In the genomic region with DNA sequence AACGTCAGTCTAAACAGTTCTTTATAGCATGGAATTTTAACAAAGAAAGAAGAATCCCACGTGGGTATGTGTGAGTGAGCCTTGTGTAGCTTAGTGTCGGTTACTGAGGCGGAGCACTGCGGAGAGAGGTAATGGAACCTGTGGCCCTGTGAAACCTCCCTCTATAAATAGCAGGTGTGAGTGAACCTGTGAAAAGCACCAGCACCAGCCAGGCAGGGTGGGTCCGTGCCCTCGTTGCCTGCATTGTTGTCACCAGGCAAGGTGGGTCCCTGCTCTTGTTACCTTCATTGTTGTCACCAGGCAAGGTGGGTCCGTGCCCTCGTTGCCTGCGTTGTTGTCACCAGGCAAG, we compare ENCODE assay signal across 18 cellular contexts. TPM values are rescaled to one million over a fixed set of nuclear protein-coding genes. Genes with fewer than 3 reads are reported as not detected.
DNase-seq lines count a peak whose midpoint lies in the region; ATAC-seq and TF ChIP-seq lines count a peak whose summit lies in the region.
"Had no signal": no experiment of that assay in that cellular context is flagged by ENCODE, and none has a peak within 500 bp of the region (broad histone marks: within the 10 kb centered on the region; RNA-seq: fewer than 3 reads in every experiment).

No MANE protein-coding gene starts in this region.

- H3K27ac ChIP-seq in CD4-positive, alpha-beta T cell (ENCODE audit: low read depth, low read length) = no peak overlapping the region
- H3K27ac ChIP-seq: dorsolateral prefrontal cortex, lower lobe of right lung, SJCRH30, upper lobe of left lung had no signal

- H3K27ac Mint-ChIP-seq in activated CD4-positive, alpha-beta memory T cell treated with anti-CD3 and anti-CD28 coated beads for 36 hours = peak overlapping the region; percentile 42
- no peak overlapping the region for H3K27ac Mint-ChIP-seq in activated CD4-positive, alpha-beta memory T cell treated with anti-CD3 and anti-CD28 coated beads, Interleukin-2, amount 10 ng/mL, durations not matched to agents 7 days and 5 days
- peak overlapping the region; percentile 66 for H3K27ac Mint-ChIP-seq in CD4-positive, alpha-beta T cell
- peak overlapping the region; percentile 21 for H3K27ac Mint-ChIP-seq in T-helper 17 cell

- peaks cover 73% of the 10 kb centered on the region for H3K4me1 Mint-ChIP-seq in activated CD4-positive, alpha-beta memory T cell treated with anti-CD3 and anti-CD28 coated beads for 36 hours (ENCODE audit: low read depth)
- peaks cover 71% of the 10 kb centered on the region for H3K4me1 Mint-ChIP-seq in activated CD4-positive, alpha-beta memory T cell treated with anti-CD3 and anti-CD28 coated beads, Interleukin-2, amount 10 ng/mL, durations not matched to agents 7 days and 5 days
- peaks cover 72% of the 10 kb centered on the region for H3K4me1 Mint-ChIP-seq in CD4-positive, alpha-beta T cell (ENCODE audit: low read depth)
- H3K4me1 Mint-ChIP-seq in T-helper 17 cell = peaks cover 50% of the 10 kb centered on the region

- no peak overlapping the region for H3K4me3 Mint-ChIP-seq in activated CD4-positive, alpha-beta memory T cell treated with anti-CD3 and anti-CD28 coated beads for 36 hours
- no peak overlapping the region for H3K4me3 Mint-ChIP-seq in activated CD4-positive, alpha-beta memory T cell treated with anti-CD3 and anti-CD28 coated beads, Interleukin-2, amount 10 ng/mL, durations not matched to agents 7 days and 5 days
- peak overlapping the region; percentile 71 for H3K4me3 Mint-ChIP-seq in CD4-positive, alpha-beta T cell
- peak overlapping the region; percentile 72 for H3K4me3 Mint-ChIP-seq in T-helper 17 cell

- peaks cover 16% of the 10 kb centered on the region for H3K36me3 Mint-ChIP-seq in activated CD4-positive, alpha-beta memory T cell treated with anti-CD3 and anti-CD28 coated beads for 36 hours
- peaks cover 42% of the 10 kb centered on the region for H3K36me3 Mint-ChIP-seq in activated CD4-positive, alpha-beta memory T cell treated with anti-CD3 and anti-CD28 coated beads, Interleukin-2, amount 10 ng/mL, durations not matched to agents 7 days and 5 days (ENCODE audit: low read depth)
- peaks cover 46% of the 10 kb centered on the region for H3K36me3 Mint-ChIP-seq in CD4-positive, alpha-beta T cell (ENCODE audit: low read depth)
- no peaks in the 10 kb centered on the region for H3K36me3 Mint-ChIP-seq in T-helper 17 cell (ENCODE audit: low read depth)

- no peak for DNase-seq in activated CD4-positive, alpha-beta memory T cell treated with anti-CD3 and anti-CD28 coated beads for 36 hours
- no peak for DNase-seq in activated CD4-positive, alpha-beta memory T cell treated with anti-CD3 and anti-CD28 coated beads, Interleukin-2, amount 10 ng/mL, durations not matched to agents 7 days and 5 days
- no peak for DNase-seq in CD4-positive, alpha-beta T cell
- DNase-seq in T-helper 17 cell (no peak), mesenteric fat pad (ENCODE audit: low spot score) (peak; percentile 71), midbrain (lab: John Stamatoyannopoulos, UW) (no peak)
- DNase-seq: DMS79 treated with DMSO at 0.1 percent for 48 hours, dorsolateral prefrontal cortex, H7, lower lobe of right lung, NCI-H2029 treated with DMSO at 0.1 percent for 48 hours, NCI-H524 treated with DMSO at 0.1 percent for 48 hours, OCI-M1, SJCRH30, small intestine, upper lobe of left lung had no signal

- no peaks in the 10 kb centered on the region for H3K9me3 Mint-ChIP-seq in activated CD4-positive, alpha-beta memory T cell treated with anti-CD3 and anti-CD28 coated beads for 36 hours
- H3K9me3 Mint-ChIP-seq in activated CD4-positive, alpha-beta memory T cell treated with anti-CD3 and anti-CD28 coated beads, Interleukin-2, amount 10 ng/mL, durations not matched to agents 7 days and 5 days = peaks cover 2% of the 10 kb centered on the region
- H3K9me3 Mint-ChIP-seq in CD4-positive, alpha-beta T cell = no peaks in the 10 kb centered on the region

- no peak for ATAC-seq in CD4-positive, alpha-beta T cell (ENCODE audit: poor library complexity)
- no peak for ATAC-seq in T-helper 17 cell
- no peak for ATAC-seq in HG03280 (IDR thresholded peaks at IDR 0.05; ENCODE audit: unreplicated experiment)
- ATAC-seq in HG02798 (IDR thresholded peaks at IDR 0.05; ENCODE audit: poor library complexity, unreplicated experiment) = no peak

- no peaks in the 10 kb centered on the region for H3K9me3 ChIP-seq in CD4-positive, alpha-beta T cell (ENCODE audit: control insufficient read depth, low read length)
- H3K9me3 ChIP-seq in T-helper 17 cell (ENCODE audit: control insufficient read depth, low read length, poor library complexity, severe bottlenecking) = no peaks in the 10 kb centered on the region
- H3K9me3 ChIP-seq: lower lobe of right lung, SJCRH30, upper lobe of left lung had no signal

- no peaks in the 10 kb centered on the region for H3K27me3 ChIP-seq in CD4-positive, alpha-beta T cell (ENCODE audit: control insufficient read depth, insufficient read depth, low read length)
- H3K27me3 ChIP-seq: dorsolateral prefrontal cortex, SJCRH30, upper lobe of left lung had no signal

- POLR2A ChIA-PET in activated CD4-positive, alpha-beta memory T cell treated with anti-CD3 and anti-CD28 coated beads for 36 hours (lab: Charles Lee) = no interaction called here
- POLR2A ChIA-PET in activated CD4-positive, alpha-beta memory T cell treated with anti-CD3 and anti-CD28 coated beads, Interleukin-2, amount 10 ng/mL, durations not matched to agents 7 days and 5 days (lab: Charles Lee) = no interaction called here
- POLR2A ChIA-PET in CD4-positive, alpha-beta T cell (lab: Charles Lee) = no interaction called here

- TF ChIP-seq CTCF in CD4-positive, alpha-beta T cell (IDR thresholded peaks at IDR 0.05) = no peak

- intact Hi-C loops in activated CD4-positive, alpha-beta memory T cell treated with anti-CD3 and anti-CD28 coated beads for 36 hours (cut with micrococcal nuclease) = loop anchor here (10.0 kb wide), 1 partner anchor 471 kb away; no protein-coding TSS in a partner anchor
- intact Hi-C loops in CD4-positive, alpha-beta T cell (cut with DNase I, micrococcal nuclease) = loop anchor here in 1 of 2 experiments (5.0 kb wide), 1 partner anchor 278 kb away; a partner anchor contains a TSS

- no peaks in the 10 kb centered on the region for H3K27me3 Mint-ChIP-seq in activated CD4-positive, alpha-beta memory T cell treated with anti-CD3 and anti-CD28 coated beads for 36 hours
- H3K27me3 Mint-ChIP-seq in activated CD4-positive, alpha-beta memory T cell treated with anti-CD3 and anti-CD28 coated beads, Interleukin-2, amount 10 ng/mL, durations not matched to agents 7 days and 5 days = no peaks in the 10 kb centered on the region
- H3K27me3 Mint-ChIP-seq in CD4-positive, alpha-beta T cell = no peaks in the 10 kb centered on the region
- H3K27me3 Mint-ChIP-seq in T-helper 17 cell = no peaks in the 10 kb centered on the region

- CTCF ChIA-PET in activated CD4-positive, alpha-beta memory T cell treated with anti-CD3 and anti-CD28 coated beads for 36 hours (lab: Charles Lee) = interaction anchor here (0.9 kb wide), 1 partner anchor 306 kb away, joined by 3 read pairs; no protein-coding TSS in a partner anchor
- CTCF ChIA-PET in activated CD4-positive, alpha-beta memory T cell treated with anti-CD3 and anti-CD28 coated beads, Interleukin-2, amount 10 ng/mL, durations not matched to agents 7 days and 5 days (lab: Charles Lee) = no interaction called here
- CTCF ChIA-PET in CD4-positive, alpha-beta T cell (lab: Charles Lee) = no interaction called here

RNA-seq across cellular contexts. Expression of a gene that starts 4.7 kb away (rescaled TPM):
- total RNA-seq in activated CD4-positive, alpha-beta memory T cell treated with anti-CD3 and anti-CD28 coated beads for 36 hours = 10 to 100 TPM; 35.4 to 36.0 TPM
- 10 to 100 TPM; 34.8 to 38.0 TPM for total RNA-seq in activated CD4-positive, alpha-beta memory T cell treated with anti-CD3 and anti-CD28 coated beads, Interleukin-2, amount 10 ng/mL, durations not matched to agents 7 days and 5 days
- 10 to 100 TPM; 69.0 to 79.6 TPM for total RNA-seq in CD4-positive, alpha-beta T cell
- total RNA-seq in T-helper 17 cell (10 to 100 TPM; 61.0 to 65.1 TPM), mesenteric fat pad (20.8 TPM)

Comparison
In these comparisons a context has a peak if more than half of its experiments do, and no peak if none do; other contexts are left out.
1. H3K4me3 Mint-ChIP-seq: peak in CD4-positive, alpha-beta T cell (single experiment) and T-helper 17 cell (single experiment); none in activated CD4-positive, alpha-beta memory T cell treated with anti-CD3 and anti-CD28 coated beads for 36 hours (single experiment) and activated CD4-positive, alpha-beta memory T cell treated with anti-CD3 and anti-CD28 coated beads, Interleukin-2, amount 10 ng/mL, durations not matched to agents 7 days and 5 days (single experiment).